ENCODE assay signal across 35 cellular contexts in genomic region chr19:34151439-34151838, GRCh38.
"Had no signal": no experiment of that assay in that cellular context is flagged by ENCODE, and none has a peak within 500 bp of the region (broad histone marks: within the 10 kb centered on the region; RNA-seq: fewer than 3 reads in every experiment).

No MANE protein-coding gene starts in this region.

- H3K27me3 ChIP-seq: MG63 had no signal

- H3K36me3 ChIP-seq: MG63 had no signal

- H3K9me3 ChIP-seq: MG63 had no signal

- DNase-seq: Kasumi-1, MG63, MM.1S, MV-4-11, NCI-H1048, NCI-H1092, NCI-H1092 treated with DMSO at 0.1 percent for 48 hours, NCI-H1105, NCI-H1105 treated with DMSO at 0.1 percent for 48 hours, NCI-H1417, NCI-H1417 treated with DMSO at 0.1 percent for 48 hours, NCI-H1436, NCI-H1436 treated with DMSO at 0.1 percent for 48 hours, NCI-H146, NCI-H1694, NCI-H1694 treated with DMSO at 0.1 percent for 48 hours, NCI-H187, NCI-H187 treated with DMSO at 0.1 percent for 48 hours, NCI-H1930, NCI-H2029, NCI-H2029 treated with DMSO at 0.1 percent for 48 hours, NCI-H2081, NCI-H2081 treated with DMSO at 0.1 percent for 48 hours, NCI-H2107, NCI-H2171, NCI-H2171 treated with DMSO at 0.1 percent for 48 hours, NCI-H2227 treated with DMSO at 0.1 percent for 48 hours, NCI-H226, NCI-H345, NCI-H446, NCI-H446 treated with DMSO at 0.1 percent for 48 hours, NCI-H510A, NCI-H510A treated with DMSO at 0.1 percent for 48 hours, NCI-H524, NCI-H524 treated with DMSO at 0.1 percent for 48 hours had no signal

- H3K4me3 ChIP-seq: MG63 had no signal
